33 cellular contexts compared by ENCODE assay signal in genomic region chr16:79834720-79835119, GRCh38.
"Had no signal": no experiment of that assay in that cellular context is flagged by ENCODE, and none has a peak within 500 bp of the region (broad histone marks: within the 10 kb centered on the region; RNA-seq: fewer than 3 reads in every experiment).

No MANE protein-coding gene starts in this region.

- FAIRE-seq: bronchial epithelial cell, TTC549 had no signal

- H3K27ac ChIP-seq: adrenal gland, cardiac muscle cell, VCaP had no signal

- H3K27me3 ChIP-seq: adrenal gland, cardiac muscle cell had no signal

- H3K4me1 ChIP-seq: adrenal gland had no signal

- H3K4me3 ChIP-seq: adrenal gland, cardiac muscle cell had no signal

- H3K36me3 ChIP-seq: adrenal gland, cardiac muscle cell had no signal

- ATAC-seq: activated CD8-positive, alpha-beta T cell treated with anti-CD3 and anti-CD28 coated beads for 36 hours; activated naive CD4-positive, alpha-beta T cell treated with anti-CD3 and anti-CD28 coated beads, Interleukin-2, amount 50 U/mL, for 72 hours; activated T-cell treated with anti-CD3 and anti-CD28 coated beads, Interleukin-2, amount 50 U/mL, for 4 hours; activated T-cell treated with anti-CD3 and anti-CD28 coated beads, Interleukin-2, amount 50 U/mL, for 72 hours; activated T-helper 17 cell treated with anti-CD3 and anti-CD28 coated beads, Interleukin-2, amount 50 U/mL, for 72 hours had no signal

- DNase-seq: activated B cell treated with CpG ODN at 0.5 μM for 24 hours; activated CD4-positive, alpha-beta memory T cell treated with anti-CD3 and anti-CD28 coated beads for 36 hours; activated CD4-positive, alpha-beta T cell treated with anti-CD3 and anti-CD28 coated beads for 4 hours; activated CD4-positive, alpha-beta T cell treated with anti-CD3 and anti-CD28 coated beads, Interleukin-2, amount 10 ng/mL, durations not matched to agents 24 days and 14 days; activated CD4-positive, alpha-beta T cell treated with anti-CD3 and anti-CD28 coated beads, Interleukin-2, amount 50 U/mL, for 1 hour; activated CD4-positive, alpha-beta T cell treated with anti-CD3 and anti-CD28 coated beads, Interleukin-2, amount 50 U/mL, for 4 hours; activated CD4-positive, CD25-positive, alpha-beta regulatory T cell treated with anti-CD3 and anti-CD28 coated beads, Interleukin-2, amount 50 U/mL, for 72 hours; activated CD8-positive, alpha-beta memory T cell treated with anti-CD3 and anti-CD28 coated beads, Interleukin-2, amount 50 U/mL, for 4 hours; activated CD8-positive, alpha-beta T cell treated with anti-CD3 and anti-CD28 coated beads for 36 hours; activated effector memory CD4-positive, alpha-beta T cell treated with anti-CD3 and anti-CD28 coated beads, Interleukin-2, amount 50 U/mL, for 16 hours; activated gamma-delta T cell treated with Interleukin-2 at 50 U/mL for 16 hours; activated naive CD4-positive, alpha-beta T cell; activated naive CD4-positive, alpha-beta T cell treated with anti-CD3 and anti-CD28 coated beads for 36 hours; activated naive CD4-positive, alpha-beta T cell treated with anti-CD3 and anti-CD28 coated beads, Interleukin-2, amount 50 U/mL, for 16 hours; activated naive CD8-positive, alpha-beta T cell treated with anti-CD3 and anti-CD28 coated beads for 36 hours; activated T-cell treated with anti-CD3 and anti-CD28 coated beads for 4 hours; activated T-cell treated with anti-CD3 and anti-CD28 coated beads, Interleukin-2, amount 50 U/mL, for 1 hour; activated T-cell treated with anti-CD3 and anti-CD28 coated beads, Interleukin-2, amount 50 U/mL, for 4 hours; activated T-cell treated with anti-CD3 and anti-CD28 coated beads, Interleukin-2, amount 50 U/mL, for 72 hours; adrenal gland; amniotic stem cell; aorta; caudate nucleus; cerebellar nuclear complex; T-helper 1 cell; T-helper 2 cell; T-helper 9 cell had no signal
